Comparison of ENCODE assay signal across 20 cellular contexts in genomic region chr5:32753765-32754164, GRCh38. TPM values are rescaled to one million over a fixed set of nuclear protein-coding genes. Genes with fewer than 3 reads are reported as not detected.
DNase-seq lines count a peak whose midpoint lies in the region; ATAC-seq and TF ChIP-seq lines count a peak whose summit lies in the region.
"Had no signal": no experiment of that assay in that cellular context is flagged by ENCODE, and none has a peak within 500 bp of the region (broad histone marks: within the 10 kb centered on the region; RNA-seq: fewer than 3 reads in every experiment).

No MANE protein-coding gene starts in this region.

- H3K27ac ChIP-seq in ACC112 (ENCODE audit: low read depth, low read length) = peak overlapping the region; percentile 80
- H3K27ac ChIP-seq in VCaP = no peak overlapping the region; the same call in 1 of the 2 replicates
- no peak overlapping the region for H3K27ac ChIP-seq in lower lobe of right lung
- H3K27ac ChIP-seq: right lobe of liver, SJSA1 had no signal

- H2AFZ ChIP-seq in ACC112 (ENCODE audit: low read length, unreplicated experiment) = no peak overlapping the region

- H3K27me3 Mint-ChIP-seq in HFFc6 (ENCODE audit: insufficient read depth) (no peaks in the 10 kb centered on the region; the same call in 1 of the 2 replicates), type B pancreatic cell (no peaks in the 10 kb centered on the region)

- H3K4me3 ChIP-seq in ACC112 (ENCODE audit: low read depth, low read length) = no peak overlapping the region
- no peak overlapping the region for H3K4me3 ChIP-seq in lower lobe of right lung
- H3K4me3 ChIP-seq: coronary artery, right lobe of liver, SJSA1 had no signal

- intact Hi-C loops in lower lobe of right lung (cut with DNase I) = no loop called here

- no peaks in the 10 kb centered on the region; the same call in 1 of the 2 replicates for H3K9me3 Mint-ChIP-seq in HFFc6
- H3K9me3 Mint-ChIP-seq in type B pancreatic cell = peaks cover 5% of the 10 kb centered on the region

- DNase-seq in HFFc6 (peak; percentile 45), iris pigment epithelial cell (ENCODE audit: low read depth) (peak; percentile 21), lower lobe of right lung (no peak), type B pancreatic cell (ENCODE audit: extremely low spot score, unreplicated experiment) (no peak)
- no peak for DNase-seq in stimulated activated CD4-positive, alpha-beta T cell treated with anti-CD3 and anti-CD28 coated beads, Interleukin-4, amount 100 ng/mL, for 24 hours
- DNase-seq: activated CD4-positive, alpha-beta T cell treated with anti-CD3 and anti-CD28 coated beads for 48 hours; activated CD8-positive, alpha-beta memory T cell treated with anti-CD3 and anti-CD28 coated beads, Interleukin-2, amount 50 U/mL, for 4 hours; CD8-positive, alpha-beta T cell; NCI-H1048; NCI-H2029 treated with DMSO at 0.1 percent for 48 hours; NCI-H446 treated with DMSO at 0.1 percent for 48 hours; nucleus accumbens; right lobe of liver; stimulated activated CD4-positive, alpha-beta T cell treated with anti-CD3 and anti-CD28 coated beads, Interleukin-2, amount 100 ng/mL, for 24 hours; T-helper 9 cell had no signal

- H3K4me1 Mint-ChIP-seq in HFFc6 (ENCODE audit: low read depth) (peaks cover 32% of the 10 kb centered on the region), type B pancreatic cell (ENCODE audit: unreplicated experiment) (no peaks in the 10 kb centered on the region)

- H3K27ac Mint-ChIP-seq in HFFc6 (peak overlapping the region; percentile 84), type B pancreatic cell (no peak overlapping the region)
- H3K27ac Mint-ChIP-seq: CD8-positive, alpha-beta T cell had no signal

- TF ChIP-seq CTCF in HFFc6 (IDR thresholded peaks at IDR 0.05) = peak; percentile 49
- peak; percentile 20; the same call in 1 of the 2 replicates for TF ChIP-seq CTCF in VCaP (conservative IDR thresholded peaks at IDR 0.05)
- no peak for TF ChIP-seq CTCF in lower lobe of right lung (IDR thresholded peaks at IDR 0.05)
- no peak for TF ChIP-seq CTCF in type B pancreatic cell (conservative IDR thresholded peaks at IDR 0.05)

- H3K9me3 ChIP-seq in lower lobe of right lung = no peaks in the 10 kb centered on the region
- H3K9me3 ChIP-seq: right lobe of liver, SJSA1 had no signal

- peaks cover 4% of the 10 kb centered on the region for H3K79me2 ChIP-seq in ACC112 (ENCODE audit: control insufficient read depth, insufficient read depth, low read length, unreplicated experiment)

- ATAC-seq in GM18858 (IDR thresholded peaks at IDR 0.05; ENCODE audit: unreplicated experiment) (no peak), lower lobe of right lung (no peak)
- ATAC-seq: CD8-positive, alpha-beta T cell; right lobe of liver had no signal

- H3K36me3 ChIP-seq in ACC112 (ENCODE audit: insufficient read depth, low read length) = peaks cover 14% of the 10 kb centered on the region
- H3K36me3 ChIP-seq in lower lobe of right lung = no peaks in the 10 kb centered on the region
- H3K36me3 ChIP-seq: right lobe of liver, SJSA1 had no signal

- H3K4me3 Mint-ChIP-seq in HFFc6 (no peak overlapping the region), type B pancreatic cell (no peak overlapping the region)
- H3K4me3 Mint-ChIP-seq: CD8-positive, alpha-beta T cell had no signal

- H3K27me3 ChIP-seq in ACC112 (ENCODE audit: insufficient read depth, low read length) = no peaks in the 10 kb centered on the region
- no peaks in the 10 kb centered on the region for H3K27me3 ChIP-seq in lower lobe of right lung (ENCODE audit: low read depth)
- H3K27me3 ChIP-seq: right lobe of liver, SJSA1 had no signal

- H3K4me1 ChIP-seq in ACC112 (ENCODE audit: control insufficient read depth, insufficient read depth, low read length, unreplicated experiment) = peaks cover 22% of the 10 kb centered on the region
- H3K4me1 ChIP-seq in lower lobe of right lung = peaks cover 8% of the 10 kb centered on the region
- H3K4me1 ChIP-seq: right lobe of liver, SJSA1 had no signal

- H3K36me3 Mint-ChIP-seq in HFFc6 (ENCODE audit: low read depth) = peaks cover 43% of the 10 kb centered on the region
- peaks cover 20% of the 10 kb centered on the region for H3K36me3 Mint-ChIP-seq in type B pancreatic cell
- H3K36me3 Mint-ChIP-seq: CD8-positive, alpha-beta T cell had no signal

RNA-seq across cellular contexts. Expression of gene NPR3, which starts 42.6 kb away (rescaled TPM):
- 10 to 100 TPM; 23.8 to 56.3 (median 25.5) TPM for total RNA-seq in HFFc6 (2021; fragmentation: NEBNext Ultra II Directional; extraction: Animal tissue kit (Norgen Biotek cat#: 25700))
- total RNA-seq in lower lobe of right lung (35.8 TPM), type B pancreatic cell (ENCODE audit: low replicate concordance) (13.7 and 116 TPM in 2 replicates)
- total RNA-seq: CD8-positive, alpha-beta T cell had no signal

Comparison
In these comparisons a context has a peak if more than half of its experiments do, and no peak if none do; other contexts are left out.
1. DNase-seq: peak in HFFc6 (single experiment) and iris pigment epithelial cell (single experiment); none in lower lobe of right lung (single experiment), stimulated activated CD4-positive, alpha-beta T cell treated with anti-CD3 and anti-CD28 coated beads, Interleukin-4, amount 100 ng/mL, for 24 hours (single experiment) and type B pancreatic cell (single experiment).
2. CTCF ChIP-seq: peak in HFFc6 (single experiment) and VCaP (single experiment); none in lower lobe of right lung (single experiment) and type B pancreatic cell (single experiment).